ENCODE assay signal across 8 cellular contexts in the genomic region with DNA sequence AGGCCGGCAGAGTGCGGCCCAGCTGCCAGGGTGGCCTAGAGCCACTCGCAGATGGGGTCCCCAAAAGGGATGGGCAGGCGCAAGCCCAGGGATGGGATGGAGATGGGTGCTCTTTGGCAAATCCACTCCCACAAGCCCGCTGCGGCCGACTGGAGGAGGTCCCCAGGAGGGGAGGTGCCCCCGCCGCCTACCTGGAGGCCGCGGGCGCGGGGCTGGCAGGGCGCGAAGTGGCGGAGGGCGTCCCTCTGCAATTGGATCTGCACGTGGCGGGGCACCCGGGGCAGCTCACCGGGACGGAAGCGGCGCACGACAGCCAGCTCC. TPM values are rescaled to one million over a fixed set of nuclear protein-coding genes. Genes with fewer than 3 reads are reported as not detected.
DNase-seq lines count a peak whose midpoint lies in the region; ATAC-seq, FAIRE-seq and TF ChIP-seq lines count a peak whose summit lies in the region.

No MANE protein-coding gene starts in this region.

- H3K4me1 ChIP-seq in HUES6 (ENCODE audit: control insufficient read depth, insufficient read depth, low read length) (peaks cover 19% of the 10 kb centered on the region; the same call in 1 of the 2 replicates), mammary epithelial cell (ENCODE audit: insufficient read depth, low read length) (peaks cover 42% of the 10 kb centered on the region), mononuclear cell (ENCODE audit: insufficient read depth, low read length) (peaks cover 38% of the 10 kb centered on the region)

- peaks cover 7% of the 10 kb centered on the region for H3K79me2 ChIP-seq in mammary epithelial cell (ENCODE audit: insufficient read depth, low read length)

- TF ChIP-seq CTCF in C4-2B (conservative IDR thresholded peaks at IDR 0.05) = no peak; the same call in 1 of the 2 replicates
- TF ChIP-seq CTCF in mammary epithelial cell (conservative IDR thresholded peaks at IDR 0.05 in 1 of 2, IDR thresholded peaks at IDR 0.05 in 1 of 2; ENCODE audit: extremely low read depth in 1 of 2, insufficient read depth in 1 of 2, low read depth in 1 of 2, low read length in 2 of 2) = no peak

- no peaks in the 10 kb centered on the region for H4K20me1 ChIP-seq in mammary epithelial cell (ENCODE audit: insufficient read depth, low read length)

- peak; percentile 4 for ATAC-seq in GM19463 (IDR thresholded peaks at IDR 0.05; ENCODE audit: unreplicated experiment)

- H2AFZ ChIP-seq in mammary epithelial cell (ENCODE audit: low read depth, low read length) = peak overlapping the region; percentile 96

- H3K4me3 ChIP-seq in HUES6 (ENCODE audit: low read depth, low read length) (peak overlapping the region; percentile 95), mammary epithelial cell (replicated peaks in 1 of 3; ENCODE audit: insufficient read depth in 1 of 3, low read depth in 2 of 3, low read length in 3 of 3) (peak overlapping the region; percentile 61 to 73 (median 72)), mononuclear cell (ENCODE audit: low read length) (peak overlapping the region; percentile 71)

- H3K9ac ChIP-seq in HUES6 (ENCODE audit: low read length) = peak overlapping the region; percentile 73
- H3K9ac ChIP-seq in mammary epithelial cell (ENCODE audit: insufficient read depth, low read length) = peak overlapping the region; percentile 72

- CTCF ChIA-PET in mammary epithelial cell (lab: Charles Lee; ENCODE audit: low non-redundant PET) = no interaction called here

- no TSS peak for BruUV-seq in mammary epithelial cell (replicated peaks; lab: Mats Ljungman, UMichigan)

- in situ Hi-C loops in mammary epithelial cell (cut with MboI; ENCODE audit: low sequenced_read_pairs in 2 of 2) = loop anchor here in 1 of 2 donors (25.0 kb wide), 1 partner anchor 260 kb away; the partner anchor contains the start of genes AP1G2, THTPA and ZFHX2

- no peaks in the 10 kb centered on the region; the same call in 1 of the 2 replicates for H3K36me3 ChIP-seq in HUES6 (ENCODE audit: control insufficient read depth, insufficient read depth, low read length)
- H3K36me3 ChIP-seq in mammary epithelial cell (ENCODE audit: insufficient read depth, low read length) = no peaks in the 10 kb centered on the region

- H3K9me3 ChIP-seq in HUES6 (ENCODE audit: control insufficient read depth, insufficient read depth, low read depth, low read length) (no peaks in the 10 kb centered on the region), mammary epithelial cell (replicated peaks; ENCODE audit: insufficient read depth, low read length) (no peaks in the 10 kb centered on the region), mononuclear cell (ENCODE audit: low read depth, low read length) (no peaks in the 10 kb centered on the region)

- H3K4me2 ChIP-seq in mammary epithelial cell (ENCODE audit: insufficient read depth, low read depth, low read length) = peak overlapping the region; percentile 92

- intact Hi-C loops in mammary epithelial cell (cut with micrococcal nuclease) = loop anchor here (1.0 to 10.0 kb wide), 4 partner anchors 19 to 327 kb away; partner anchors contain the start of gene PABPN1

- DNase-seq in mammary epithelial cell (no peak), T-helper 9 cell (no peak), DMS153 treated with DMSO at 0.1 percent for 48 hours (lab: John Stamatoyannopoulos, UW; ENCODE audit: unreplicated experiment) (no peak), GM19239 (ENCODE audit: insufficient read length, low spot score) (no peak)

- H3K27ac ChIP-seq in C4-2B (peak overlapping the region; percentile 94), HUES6 (ENCODE audit: low read depth, low read length) (no peak overlapping the region; the same call in 1 of the 2 replicates), mammary epithelial cell (ENCODE audit: insufficient read depth, low read depth, low read length) (peak overlapping the region; percentile 79)

- 0% methylated on average over 3 of the region's 25 CpGs for WGBS in mammary epithelial cell (ENCODE audit: low coverage, missing lambda C conversion rate)

- H3K27me3 ChIP-seq in HUES6 (ENCODE audit: control insufficient read depth, insufficient read depth, low read length) (peaks cover 55% of the 10 kb centered on the region), mammary epithelial cell (ENCODE audit: insufficient read depth, low read length) (no peaks in the 10 kb centered on the region), mononuclear cell (ENCODE audit: insufficient read depth, low read length) (peaks cover 3% of the 10 kb centered on the region)

- dilution Hi-C loops in mammary epithelial cell (cut with HindIII; ENCODE audit: low sequenced_read_pairs) = loop anchor here (10.0 kb wide), 1 partner anchor 327 kb away; no protein-coding TSS in a partner anchor

- no peak for FAIRE-seq in GM19239 (lab: Jason Lieb, UNC)

RNA-seq across cellular contexts. Expression of gene PPP1R3E, which starts 0.7 kb away (rescaled TPM):
- total RNA-seq in mammary epithelial cell (1 to 10 TPM; 3.7 to 5.3 TPM), mononuclear cell (12.5 TPM)
- polyA plus RNA-seq in mammary epithelial cell = 2.9 TPM
- polyA minus RNA-seq in mammary epithelial cell = not detected

RNA-seq across cellular contexts. Expression of gene BCL2L2, which starts 4.7 kb away (rescaled TPM):
- total RNA-seq in mammary epithelial cell (10 to 100 TPM; 22.0 to 63.9 TPM), mononuclear cell (3.4 TPM)
- 24.6 TPM for polyA plus RNA-seq in mammary epithelial cell
- polyA minus RNA-seq in mammary epithelial cell = 28.2 TPM

RNA-seq across cellular contexts. Expression of gene HOMEZ, which starts 16.0 kb away (rescaled TPM):
- total RNA-seq in mammary epithelial cell (10 to 100 TPM; 13.0 to 19.9 TPM), mononuclear cell (1.5 TPM)
- 27.4 TPM for polyA plus RNA-seq in mammary epithelial cell
- polyA minus RNA-seq in mammary epithelial cell = 29.3 TPM

RNA-seq across cellular contexts. Expression of gene PABPN1, which starts 19.3 kb away (rescaled TPM):
- total RNA-seq in mammary epithelial cell (100 to 1,000 TPM in 1 of 2 donors, 10 to 100 TPM in 1; 43.0 to 148 TPM), mononuclear cell (51.0 TPM)
- polyA plus RNA-seq in mammary epithelial cell = 154 TPM
- 91.6 TPM for polyA minus RNA-seq in mammary epithelial cell

RNA-seq across cellular contexts. Expression of gene SLC22A17, which starts 50.8 kb away (rescaled TPM):
- 1 to 10 TPM; 4.2 to 5.1 TPM for total RNA-seq in mammary epithelial cell
- 1.7 TPM for polyA plus RNA-seq in mammary epithelial cell
- not detected for polyA minus RNA-seq in mammary epithelial cell
- 5.6 TPM for total RNA-seq in mononuclear cell
